Comparison of ENCODE assay signal across 16 cellular contexts in genomic region chr1:233945979-233946378, GRCh38. TPM values are rescaled to one million over a fixed set of nuclear protein-coding genes. Genes with fewer than 3 reads are reported as not detected.
DNase-seq lines count a peak whose midpoint lies in the region; FAIRE-seq and TF ChIP-seq lines count a peak whose summit lies in the region.
"Had no signal": no experiment of that assay in that cellular context is flagged by ENCODE, and none has a peak within 500 bp of the region (broad histone marks: within the 10 kb centered on the region; RNA-seq: fewer than 3 reads in every experiment).

No MANE protein-coding gene starts in this region.

- BruUV-seq in Calu3 (replicated peaks; lab: Mats Ljungman, UMichigan), result no TSS peak

- TF ChIP-seq CTCF in Calu3 (IDR thresholded peaks at IDR 0.05; ENCODE audit: unreplicated experiment) (no peak), astrocyte (IDR thresholded peaks at IDR 0.05; ENCODE audit: insufficient read depth, low read depth, low read length) (no peak), thyroid gland (IDR thresholded peaks at IDR 0.05) (no peak)

- no peaks in the 10 kb centered on the region for H3K27me3 Mint-ChIP-seq in Calu3 (ENCODE audit: unreplicated experiment)
- peaks cover 4% of the 10 kb centered on the region for H3K27me3 Mint-ChIP-seq in astrocyte (ENCODE audit: low read depth, unreplicated experiment)
- H3K27me3 Mint-ChIP-seq in T-helper 2 cell treated with Interferon-gamma antibody and Interleukin-4, amounts not matched to agents 5 μg/mL and 100 μg/mL, for 36 hours (ENCODE audit: low read depth), result no peaks in the 10 kb centered on the region

- DNase-seq in Calu3 (no peak), HK-2 (ENCODE audit: unreplicated experiment) (peak; percentile 15), astrocyte (ENCODE audit: low read depth) (no peak), thyroid gland (peak; percentile 75 to 76), RPMI8226 (no peak), AG08395 (ENCODE audit: low spot score) (no peak)
- no peak for DNase-seq in T-helper 2 cell treated with Interferon-gamma antibody and Interleukin-4, amounts not matched to agents 5 μg/mL and 100 μg/mL, for 36 hours (ENCODE audit: low spot score)
- DNase-seq: CD8-positive, alpha-beta T cell; DMS53; GOT3; H9 had no signal

- H3K4me1 ChIP-seq in astrocyte (ENCODE audit: insufficient read depth, low read length) (no peaks in the 10 kb centered on the region), thyroid gland (peaks cover 5 to 16% of the 10 kb centered on the region in 2 donors)

- H4K20me1 ChIP-seq in astrocyte (ENCODE audit: insufficient read depth, low read length), result no peaks in the 10 kb centered on the region

- H3K27me3 ChIP-seq in astrocyte (ENCODE audit: insufficient read depth, low read length), result no peaks in the 10 kb centered on the region
- H3K27me3 ChIP-seq in thyroid gland, result no peaks in the 10 kb centered on the region

- H3K9ac ChIP-seq in astrocyte (ENCODE audit: low read length), result no peak overlapping the region

- H3K27ac Mint-ChIP-seq in Calu3 (ENCODE audit: unreplicated experiment) (peak overlapping the region; percentile 53), astrocyte (ENCODE audit: unreplicated experiment) (no peak overlapping the region)
- no peak overlapping the region for H3K27ac Mint-ChIP-seq in T-helper 2 cell treated with Interferon-gamma antibody and Interleukin-4, amounts not matched to agents 5 μg/mL and 100 μg/mL, for 36 hours
- H3K27ac Mint-ChIP-seq: CD8-positive, alpha-beta T cell; H9; IgD-negative memory B cell had no signal

- H3K79me2 ChIP-seq in astrocyte (ENCODE audit: insufficient read depth, low read length), result no peaks in the 10 kb centered on the region

- WGBS in thyroid gland, 2 donors, result 34 to 42% methylated on average over 2 of the region's 2 CpGs

- H3K36me3 Mint-ChIP-seq in Calu3 (ENCODE audit: insufficient read depth, unreplicated experiment) (no peaks in the 10 kb centered on the region), astrocyte (ENCODE audit: low read depth, unreplicated experiment) (no peaks in the 10 kb centered on the region)
- no peaks in the 10 kb centered on the region for H3K36me3 Mint-ChIP-seq in T-helper 2 cell treated with Interferon-gamma antibody and Interleukin-4, amounts not matched to agents 5 μg/mL and 100 μg/mL, for 36 hours (ENCODE audit: low read depth)
- H3K36me3 Mint-ChIP-seq: CD14-positive monocyte; CD8-positive, alpha-beta T cell had no signal

- intact Hi-C loops in Calu3 (cut with micrococcal nuclease; ENCODE audit: unreplicated experiment) (no loop called here), thyroid gland (cut with DNase I) (no loop called here)

- H3K9me3 ChIP-seq in astrocyte (ENCODE audit: insufficient read depth, low read depth, low read length), result no peaks in the 10 kb centered on the region
- H3K9me3 ChIP-seq in thyroid gland, result no peaks in the 10 kb centered on the region

- no peak for TF ChIP-seq POLR2A in thyroid gland (IDR thresholded peaks at IDR 0.05)

- H3K4me3 Mint-ChIP-seq in Calu3 (ENCODE audit: low read depth, unreplicated experiment) (no peak overlapping the region), astrocyte (ENCODE audit: unreplicated experiment) (no peak overlapping the region)
- no peak overlapping the region for H3K4me3 Mint-ChIP-seq in T-helper 2 cell treated with Interferon-gamma antibody and Interleukin-4, amounts not matched to agents 5 μg/mL and 100 μg/mL, for 36 hours
- H3K4me3 Mint-ChIP-seq: CD14-positive monocyte; CD8-positive, alpha-beta T cell; H9; IgD-negative memory B cell had no signal

- FAIRE-seq in astrocyte (lab: Jason Lieb, UNC), result no peak
- FAIRE-seq: A204.1, GM12891 had no signal

- H3K4me1 Mint-ChIP-seq in Calu3 (ENCODE audit: low read depth, unreplicated experiment) (peaks cover 35% of the 10 kb centered on the region), astrocyte (ENCODE audit: low read depth, unreplicated experiment) (peaks cover 7% of the 10 kb centered on the region)
- no peaks in the 10 kb centered on the region for H3K4me1 Mint-ChIP-seq in T-helper 2 cell treated with Interferon-gamma antibody and Interleukin-4, amounts not matched to agents 5 μg/mL and 100 μg/mL, for 36 hours (ENCODE audit: low read depth)
- H3K4me1 Mint-ChIP-seq: CD14-positive monocyte had no signal

- H2AFZ ChIP-seq in astrocyte (ENCODE audit: low read depth, low read length), result no peak overlapping the region

- no peak overlapping the region for H3K4me3 ChIP-seq in astrocyte (ENCODE audit: insufficient read depth, low read depth, low read length)
- no peak overlapping the region for H3K4me3 ChIP-seq in thyroid gland (replicated peaks in 1 of 3)

- H3K9me3 Mint-ChIP-seq in Calu3 (ENCODE audit: low read depth, unreplicated experiment) (no peaks in the 10 kb centered on the region), astrocyte (ENCODE audit: unreplicated experiment) (peaks cover 4% of the 10 kb centered on the region)
- H3K9me3 Mint-ChIP-seq in T-helper 2 cell treated with Interferon-gamma antibody and Interleukin-4, amounts not matched to agents 5 μg/mL and 100 μg/mL, for 36 hours, result no peaks in the 10 kb centered on the region

- CTCF ChIA-PET in Calu3 (lab: Charles Lee), result no interaction called here

- H3K4me2 ChIP-seq in astrocyte (ENCODE audit: low read length), result no peak overlapping the region

- H3K27ac ChIP-seq in astrocyte (ENCODE audit: low read depth, low read length), result peak overlapping the region; percentile 13
- peak overlapping the region; percentile 27 to 74 (median 73) for H3K27ac ChIP-seq in thyroid gland

- H3K36me3 ChIP-seq in astrocyte (ENCODE audit: insufficient read depth, low read length) (no peaks in the 10 kb centered on the region), thyroid gland (no peaks in the 10 kb centered on the region)

RNA-seq across cellular contexts. Expression of gene SLC35F3, which starts 41.5 kb away (rescaled TPM):
- total RNA-seq in Calu3 (2022) (0.54 and 0.66 TPM in 2 replicates), astrocyte (0.38 and 0.57 TPM in 2 replicates), thyroid gland (1 to 10 TPM in 2 of 4 donors, under 1 TPM in 1, not detected in 1; 0.89 to 1.9 (median 1.5) TPM)
- total RNA-seq: CD8-positive, alpha-beta T cell; G401 had no signal

Comparison
In these comparisons a context has a peak if more than half of its experiments do, and no peak if none do; other contexts are left out.
1. DNase-seq: peak in HK-2 (single experiment) and thyroid gland (2 of 2); none in Calu3 (single experiment), astrocyte (single experiment), RPMI8226 (single experiment), AG08395 (single experiment) and T-helper 2 cell treated with Interferon-gamma antibody and Interleukin-4, amounts not matched to agents 5 μg/mL and 100 μg/mL, for 36 hours (single experiment).